19 cellular contexts compared by ENCODE assay signal in genomic region chr22:21043856-21044535, GRCh38. TPM values are rescaled to one million over a fixed set of nuclear protein-coding genes. Genes with fewer than 3 reads are reported as not detected.
DNase-seq lines count a peak whose midpoint lies in the region; ATAC-seq, FAIRE-seq and TF ChIP-seq lines count a peak whose summit lies in the region.
"Had no signal": no experiment of that assay in that cellular context is flagged by ENCODE, and none has a peak within 500 bp of the region (broad histone marks: within the 10 kb centered on the region; RNA-seq: fewer than 3 reads in every experiment).

No MANE protein-coding gene starts in this region.

- peaks cover 40% of the 10 kb centered on the region for H3K4me1 ChIP-seq in skeletal muscle satellite cell (ENCODE audit: control insufficient read depth, insufficient read depth, low read length)

- H3K36me3 ChIP-seq in skeletal muscle satellite cell (ENCODE audit: insufficient read depth, low read length) = no peaks in the 10 kb centered on the region
- H3K36me3 ChIP-seq: adrenal gland, colonic mucosa had no signal

- H3K4me2 ChIP-seq in skeletal muscle satellite cell (ENCODE audit: low read length) = peak overlapping the region; percentile 42

- no peaks in the 10 kb centered on the region for H3K9me3 Mint-ChIP-seq in activated T-helper 1 cell treated with anti-CD3 and anti-CD28 coated beads, Interleukin-12 subunit alpha, Interleukin-12 subunit beta, Interleukin-2, Interleukin-4 antibody, amounts not matched to agents 30 ng/mL and 10 ng/mL and 1 ng/mL, durations not matched to agents 14 hours and 24 hours and 36 hours
- H3K9me3 Mint-ChIP-seq in glutamatergic neuron (ENCODE audit: unreplicated experiment) = peaks cover 16% of the 10 kb centered on the region
- H3K9me3 Mint-ChIP-seq: activated T-cell treated with anti-CD3 and anti-CD28 coated beads, Interleukin-2, amount 50 U/mL, for 72 hours; mesothelial cell of epicardium had no signal

- no peak for ATAC-seq in HG02798 (IDR thresholded peaks at IDR 0.05; ENCODE audit: poor library complexity, unreplicated experiment)
- ATAC-seq in HG03045 (IDR thresholded peaks at IDR 0.05; ENCODE audit: unreplicated experiment) = no peak

- no peak for TF ChIP-seq CTCF in GM13976 (IDR thresholded peaks at IDR 0.05; ENCODE audit: borderline replicate concordance, control extremely low read depth, extremely low read depth, insufficient read depth, missing control alignments)
- no peak for TF ChIP-seq CTCF in glutamatergic neuron (IDR thresholded peaks at IDR 0.05; ENCODE audit: partially characterized antibody, unreplicated experiment)

- no peaks in the 10 kb centered on the region for H3K36me3 Mint-ChIP-seq in activated T-helper 1 cell treated with anti-CD3 and anti-CD28 coated beads, Interleukin-12 subunit alpha, Interleukin-12 subunit beta, Interleukin-2, Interleukin-4 antibody, amounts not matched to agents 30 ng/mL and 10 ng/mL and 1 ng/mL, durations not matched to agents 14 hours and 24 hours and 36 hours (ENCODE audit: low read depth)
- H3K36me3 Mint-ChIP-seq in glutamatergic neuron (ENCODE audit: unreplicated experiment) = no peaks in the 10 kb centered on the region
- H3K36me3 Mint-ChIP-seq: CD14-positive monocyte, mesothelial cell of epicardium had no signal

- H3K4me3 Mint-ChIP-seq in activated T-helper 1 cell treated with anti-CD3 and anti-CD28 coated beads, Interleukin-12 subunit alpha, Interleukin-12 subunit beta, Interleukin-2, Interleukin-4 antibody, amounts not matched to agents 30 ng/mL and 10 ng/mL and 1 ng/mL, durations not matched to agents 14 hours and 24 hours and 36 hours = no peak overlapping the region
- peak overlapping the region; percentile 93 for H3K4me3 Mint-ChIP-seq in glutamatergic neuron (ENCODE audit: unreplicated experiment)
- H3K4me3 Mint-ChIP-seq: mesothelial cell of epicardium had no signal

- intact Hi-C loops in activated T-helper 1 cell treated with anti-CD3 and anti-CD28 coated beads, Interleukin-12 subunit alpha, Interleukin-12 subunit beta, Interleukin-2, Interleukin-4 antibody, amounts not matched to agents 30 ng/mL and 10 ng/mL and 1 ng/mL, durations not matched to agents 14 hours and 24 hours and 36 hours (cut with micrococcal nuclease) = no loop called here

- H3K27me3 ChIP-seq in skeletal muscle satellite cell (ENCODE audit: control insufficient read depth, insufficient read depth, low read length) = no peaks in the 10 kb centered on the region
- H3K27me3 ChIP-seq: adrenal gland, colonic mucosa had no signal

- H3K27me3 Mint-ChIP-seq in activated T-helper 1 cell treated with anti-CD3 and anti-CD28 coated beads, Interleukin-12 subunit alpha, Interleukin-12 subunit beta, Interleukin-2, Interleukin-4 antibody, amounts not matched to agents 30 ng/mL and 10 ng/mL and 1 ng/mL, durations not matched to agents 14 hours and 24 hours and 36 hours (ENCODE audit: insufficient read depth) = peaks cover 22% of the 10 kb centered on the region
- peaks cover 13% of the 10 kb centered on the region for H3K27me3 Mint-ChIP-seq in glutamatergic neuron (ENCODE audit: unreplicated experiment)

- DNase-seq in GM13976 (ENCODE audit: low spot score) (peak; percentile 15), glutamatergic neuron (no peak), HTR-8/SVneo (ENCODE audit: insufficient read length, low spot score) (no peak), middle frontal gyrus (ENCODE audit: extremely low spot score, low spot score) (no peak)
- no peak for DNase-seq in activated T-helper 1 cell treated with anti-CD3 and anti-CD28 coated beads, Interleukin-12 subunit alpha, Interleukin-12 subunit beta, Interleukin-2, Interleukin-4 antibody, amounts not matched to agents 30 ng/mL and 10 ng/mL and 1 ng/mL, durations not matched to agents 14 hours and 24 hours and 36 hours (ENCODE audit: low spot score)
- DNase-seq: activated CD4-positive, alpha-beta T cell treated with anti-CD3 and anti-CD28 coated beads, Interleukin-2, amount 50 U/mL, for 1 hour; activated T-cell treated with anti-CD3 and anti-CD28 coated beads, Interleukin-2, amount 50 U/mL, for 72 hours; NCI-H1092 treated with DMSO at 0.1 percent for 48 hours; Right ventricle myocardium superior; T-helper 9 cell had no signal

- no peaks in the 10 kb centered on the region for H3K9me3 ChIP-seq in skeletal muscle satellite cell (replicated peaks; ENCODE audit: low read length)
- H3K9me3 ChIP-seq: adrenal gland, colonic mucosa had no signal

- peak overlapping the region; percentile 58 for H3K9ac ChIP-seq in skeletal muscle satellite cell (ENCODE audit: low read depth, low read length)

- H3K4me1 Mint-ChIP-seq in activated T-helper 1 cell treated with anti-CD3 and anti-CD28 coated beads, Interleukin-12 subunit alpha, Interleukin-12 subunit beta, Interleukin-2, Interleukin-4 antibody, amounts not matched to agents 30 ng/mL and 10 ng/mL and 1 ng/mL, durations not matched to agents 14 hours and 24 hours and 36 hours (ENCODE audit: low read depth) = peaks cover 17% of the 10 kb centered on the region
- peaks cover 28% of the 10 kb centered on the region for H3K4me1 Mint-ChIP-seq in glutamatergic neuron (ENCODE audit: low read depth, unreplicated experiment)

- peak overlapping the region; percentile 24 for H3K4me3 ChIP-seq in skeletal muscle satellite cell (ENCODE audit: low read length)
- H3K4me3 ChIP-seq: colonic mucosa had no signal

- FAIRE-seq in HTR-8/SVneo (lab: Jason Lieb, UNC) = no peak

- in situ Hi-C loops in GM13976 (cut with MboI; ENCODE audit: low sequenced_read_pairs, unreplicated experiment) = no loop called here

- peak overlapping the region; percentile 34 for H3K27ac Mint-ChIP-seq in activated T-helper 1 cell treated with anti-CD3 and anti-CD28 coated beads, Interleukin-12 subunit alpha, Interleukin-12 subunit beta, Interleukin-2, Interleukin-4 antibody, amounts not matched to agents 30 ng/mL and 10 ng/mL and 1 ng/mL, durations not matched to agents 14 hours and 24 hours and 36 hours
- peak overlapping the region; percentile 95 for H3K27ac Mint-ChIP-seq in glutamatergic neuron (ENCODE audit: unreplicated experiment)
- H3K27ac Mint-ChIP-seq: activated T-cell treated with anti-CD3 and anti-CD28 coated beads, Interleukin-2, amount 50 U/mL, for 72 hours had no signal

RNA-seq across cellular contexts. Expression of gene LRRC74B, which starts 1.8 kb away (rescaled TPM):
- not detected in 2 replicates for total RNA-seq in activated T-helper 1 cell treated with anti-CD3 and anti-CD28 coated beads, Interleukin-12 subunit alpha, Interleukin-12 subunit beta, Interleukin-2, Interleukin-4 antibody, amounts not matched to agents 30 ng/mL and 10 ng/mL and 1 ng/mL, durations not matched to agents 14 hours and 24 hours and 36 hours
- not detected for total RNA-seq in glutamatergic neuron (ENCODE audit: unreplicated experiment)
- not detected in 2 replicates for total RNA-seq in skeletal muscle satellite cell (2012; rRNA removed)
- total RNA-seq: activated T-cell treated with anti-CD3 and anti-CD28 coated beads, Interleukin-2, amount 50 U/mL, for 72 hours; colonic mucosa; mesothelial cell of epicardium; posterior vena cava; Right ventricle myocardium superior; temporal lobe had no signal

RNA-seq across cellular contexts. Expression of gene SLC7A4, which starts 11.6 kb away (rescaled TPM):
- not detected in 2 replicates for total RNA-seq in activated T-helper 1 cell treated with anti-CD3 and anti-CD28 coated beads, Interleukin-12 subunit alpha, Interleukin-12 subunit beta, Interleukin-2, Interleukin-4 antibody, amounts not matched to agents 30 ng/mL and 10 ng/mL and 1 ng/mL, durations not matched to agents 14 hours and 24 hours and 36 hours
- total RNA-seq in glutamatergic neuron (ENCODE audit: unreplicated experiment) = 0.59 TPM
- total RNA-seq in skeletal muscle satellite cell (2012; rRNA removed) = 0.44 TPM in 1 of 2 replicates, not detected in the other
- total RNA-seq: activated T-cell treated with anti-CD3 and anti-CD28 coated beads, Interleukin-2, amount 50 U/mL, for 72 hours had no signal

RNA-seq across cellular contexts. Expression of gene P2RX6, which starts 29.0 kb away (rescaled TPM):
- 0.18 and 0.22 TPM in 2 replicates for total RNA-seq in activated T-helper 1 cell treated with anti-CD3 and anti-CD28 coated beads, Interleukin-12 subunit alpha, Interleukin-12 subunit beta, Interleukin-2, Interleukin-4 antibody, amounts not matched to agents 30 ng/mL and 10 ng/mL and 1 ng/mL, durations not matched to agents 14 hours and 24 hours and 36 hours
- total RNA-seq in glutamatergic neuron (ENCODE audit: unreplicated experiment) = 1.5 TPM
- 0.25 and 1.3 TPM in 2 replicates for total RNA-seq in skeletal muscle satellite cell (2012; rRNA removed)

RNA-seq across cellular contexts. Expression of gene THAP7, which starts 42.1 kb away (rescaled TPM):
- 35.1 and 36.8 TPM in 2 replicates for total RNA-seq in activated T-helper 1 cell treated with anti-CD3 and anti-CD28 coated beads, Interleukin-12 subunit alpha, Interleukin-12 subunit beta, Interleukin-2, Interleukin-4 antibody, amounts not matched to agents 30 ng/mL and 10 ng/mL and 1 ng/mL, durations not matched to agents 14 hours and 24 hours and 36 hours
- total RNA-seq in glutamatergic neuron (ENCODE audit: unreplicated experiment) = 17.8 TPM
- 14.2 and 19.9 TPM in 2 replicates for total RNA-seq in skeletal muscle satellite cell (2012; rRNA removed)
